In genomic region chr10:24920907-24921881, GRCh38 we compare ENCODE assay signal across 8 cellular contexts. TPM values are rescaled to one million over a fixed set of nuclear protein-coding genes. Genes with fewer than 3 reads are reported as not detected.
DNase-seq lines count a peak whose midpoint lies in the region; ATAC-seq and TF ChIP-seq lines count a peak whose summit lies in the region.

No MANE protein-coding gene starts in this region.

- DNase-seq in activated naive CD4-positive, alpha-beta T cell treated with Interleukin-2 at 50 U/mL for 16 hours, result peak; percentile 81
- no peak for DNase-seq in activated naive CD4-positive, alpha-beta T cell (lab: John Stamatoyannopoulos, UW)
- DNase-seq in WTC11 (ENCODE audit: low spot score) (no peak), myocyte (ENCODE audit: low read depth) (peak; percentile 78), NCI-H2081 treated with DMSO at 0.1 percent for 48 hours (lab: John Stamatoyannopoulos, UW) (no peak)
- no peak for DNase-seq in effector memory CD8-positive, alpha-beta T cell
- DNase-seq in stimulated activated naive CD8-positive, alpha-beta T cell treated with anti-CD3 and anti-CD28 coated beads, Interleukin-15, amount 100 ng/mL, for 72 hours, result peak; percentile 9 to 69

- H3K4me1 Mint-ChIP-seq in WTC11, result peaks cover 10% of the 10 kb centered on the region
- peaks cover 11 to 16% of the 10 kb centered on the region in 2 donors for H3K4me1 Mint-ChIP-seq in effector memory CD8-positive, alpha-beta T cell (ENCODE audit: low read depth in 2 of 2)
- H3K4me1 Mint-ChIP-seq in stimulated activated naive CD8-positive, alpha-beta T cell treated with anti-CD3 and anti-CD28 coated beads, Interleukin-15, amount 100 ng/mL, for 72 hours, result peaks cover 19% of the 10 kb centered on the region

- peaks cover 24% of the 10 kb centered on the region for H3K36me3 Mint-ChIP-seq in WTC11
- H3K36me3 Mint-ChIP-seq in effector memory CD8-positive, alpha-beta T cell (ENCODE audit: insufficient read depth), result no peaks in the 10 kb centered on the region

- CTCF ChIA-PET in WTC11 (lab: Charles Lee), result interaction anchor here (0.5 to 0.6 kb wide), 2 partner anchors 47 to 1470 kb away, joined by 3 read pairs; no protein-coding TSS in a partner anchor

- peak; percentile 81 for ATAC-seq in HG03139 (IDR thresholded peaks at IDR 0.05; ENCODE audit: unreplicated experiment)
- peak; percentile 75 for ATAC-seq in WTC11
- ATAC-seq in effector memory CD8-positive, alpha-beta T cell (replicated peaks), result peak; percentile 67
- ATAC-seq in stimulated activated naive CD8-positive, alpha-beta T cell treated with anti-CD3 and anti-CD28 coated beads, Interleukin-15, amount 100 ng/mL, for 72 hours, result peak; percentile 96

- no peak for TF ChIP-seq CTCF in WTC11 (IDR thresholded peaks at IDR 0.05)

- H3K27me3 Mint-ChIP-seq in WTC11 (ENCODE audit: low read depth), result peaks cover 3% of the 10 kb centered on the region; the same call in 1 of the 2 replicates
- H3K27me3 Mint-ChIP-seq in effector memory CD8-positive, alpha-beta T cell, result no peaks in the 10 kb centered on the region
- no peaks in the 10 kb centered on the region for H3K27me3 Mint-ChIP-seq in stimulated activated naive CD8-positive, alpha-beta T cell treated with anti-CD3 and anti-CD28 coated beads, Interleukin-15, amount 100 ng/mL, for 72 hours

- POLR2A ChIA-PET in WTC11 (lab: Charles Lee), result interaction anchor here (1.0 kb wide), 1 partner anchor 31 kb away, joined by 3 read pairs; no protein-coding TSS in a partner anchor

- H3K27ac Mint-ChIP-seq in WTC11, result peak overlapping the region; percentile 24; the same call in 1 of the 2 replicates
- H3K27ac Mint-ChIP-seq in effector memory CD8-positive, alpha-beta T cell, result peak overlapping the region; percentile 16 to 56
- peak overlapping the region; percentile 53 to 88 for H3K27ac Mint-ChIP-seq in stimulated activated naive CD8-positive, alpha-beta T cell treated with anti-CD3 and anti-CD28 coated beads, Interleukin-15, amount 100 ng/mL, for 72 hours

- H3K9me3 Mint-ChIP-seq in WTC11, result peaks cover 33% of the 10 kb centered on the region
- peaks cover 0 to 5% of the 10 kb centered on the region in 2 donors for H3K9me3 Mint-ChIP-seq in effector memory CD8-positive, alpha-beta T cell
- peaks cover 16 to 18% of the 10 kb centered on the region in 2 donors for H3K9me3 Mint-ChIP-seq in stimulated activated naive CD8-positive, alpha-beta T cell treated with anti-CD3 and anti-CD28 coated beads, Interleukin-15, amount 100 ng/mL, for 72 hours

- no peak overlapping the region for H3K4me3 Mint-ChIP-seq in WTC11
- H3K4me3 Mint-ChIP-seq in effector memory CD8-positive, alpha-beta T cell, result peak overlapping the region; percentile 31 to 62
- H3K4me3 Mint-ChIP-seq in stimulated activated naive CD8-positive, alpha-beta T cell treated with anti-CD3 and anti-CD28 coated beads, Interleukin-15, amount 100 ng/mL, for 72 hours, result peak overlapping the region; percentile 49 to 50

TF ChIP-seq in WTC11, 78 proteins besides CTCF, POLR2A, EP300 and RAD21:
- peak; percentile 77; the same call in 1 of the 2 replicates for TF ChIP-seq NFE2L1 (CRISPR knock-in tag; IDR thresholded peaks at IDR 0.05)
- no peak for TF ChIP-seq CREM (CRISPR knock-in tag; IDR thresholded peaks at IDR 0.05)

RNA-seq across cellular contexts. Expression of gene PRTFDC1, which starts 31.2 kb away (rescaled TPM):
- 4.8 to 6.4 TPM (median 6.1 TPM) in 3 replicates for total RNA-seq in WTC11 (2021)
- 0.29 and 0.52 TPM in 2 replicates for total RNA-seq in myocyte
- polyA plus RNA-seq in myocyte (2012), result 0.20 TPM

Comparison
In these comparisons a context has a peak if more than half of its experiments do, and no peak if none do; other contexts are left out.
1. DNase-seq: peak in activated naive CD4-positive, alpha-beta T cell treated with Interleukin-2 at 50 U/mL for 16 hours (single experiment), myocyte (single experiment) and stimulated activated naive CD8-positive, alpha-beta T cell treated with anti-CD3 and anti-CD28 coated beads, Interleukin-15, amount 100 ng/mL, for 72 hours (2 of 2); none in activated naive CD4-positive, alpha-beta T cell (0 of 4), WTC11 (single experiment), effector memory CD8-positive, alpha-beta T cell (0 of 3) and NCI-H2081 treated with DMSO at 0.1 percent for 48 hours (single experiment).
2. Peak in every context shown above with its lines, with median percentiles within 50 percentile points of each other: ATAC-seq and H3K27ac Mint-ChIP-seq.